1 cellular context compared by ENCODE assay signal in the genomic region with DNA sequence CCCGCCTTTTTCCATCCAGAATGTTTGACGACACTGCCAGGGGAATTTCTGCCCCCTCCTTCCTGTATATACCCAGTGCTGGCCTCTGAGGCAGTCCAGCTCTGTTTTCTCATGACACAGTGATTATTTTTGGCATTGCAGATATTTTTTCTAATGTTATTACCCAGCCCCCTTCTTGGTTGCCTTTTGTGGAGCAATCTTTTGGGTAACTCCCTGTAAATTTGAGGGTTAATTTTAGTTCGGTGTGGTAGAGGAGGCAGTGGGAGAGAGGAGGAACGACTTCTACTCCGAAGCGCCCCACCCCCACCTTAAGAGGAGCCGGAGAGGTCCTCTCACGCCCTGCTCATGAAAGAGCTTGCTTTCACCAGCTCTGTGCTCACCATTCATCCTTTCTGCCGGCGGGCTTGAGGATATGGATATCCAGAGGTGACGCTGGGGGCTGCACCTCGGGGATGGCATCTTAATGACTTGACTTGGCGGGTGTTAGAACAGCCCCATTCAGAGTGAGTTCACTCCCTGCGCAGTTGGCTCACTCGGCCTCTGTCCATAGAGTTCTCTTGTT.
TF ChIP-seq lines count a peak whose summit lies in the region.

No MANE protein-coding gene starts in this region.

TF ChIP-seq in SK-N-SH, 30 proteins besides CTCF, POLR2A, EP300 and RAD21:
- no peak for TF ChIP-seq RFX5 (IDR thresholded peaks at IDR 0.05; ENCODE audit: low read length)
- TF ChIP-seq, protein P1, sequence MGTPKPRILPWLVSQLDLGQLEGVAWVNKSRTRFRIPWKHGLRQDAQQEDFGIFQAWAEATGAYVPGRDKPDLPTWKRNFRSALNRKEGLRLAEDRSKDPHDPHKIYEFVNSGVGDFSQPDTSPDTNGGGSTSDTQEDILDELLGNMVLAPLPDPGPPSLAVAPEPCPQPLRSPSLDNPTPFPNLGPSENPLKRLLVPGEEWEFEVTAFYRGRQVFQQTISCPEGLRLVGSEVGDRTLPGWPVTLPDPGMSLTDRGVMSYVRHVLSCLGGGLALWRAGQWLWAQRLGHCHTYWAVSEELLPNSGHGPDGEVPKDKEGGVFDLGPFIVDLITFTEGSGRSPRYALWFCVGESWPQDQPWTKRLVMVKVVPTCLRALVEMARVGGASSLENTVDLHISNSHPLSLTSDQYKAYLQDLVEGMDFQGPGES (IDR thresholded peaks at IDR 0.05; ENCODE audit: low read depth, low read length) = no peak
- TF ChIP-seq EZH2phosphoT487 (IDR thresholded peaks at IDR 0.05; ENCODE audit: borderline replicate concordance, low read depth) = no peak
- TF ChIP-seq SIN3A (IDR thresholded peaks at IDR 0.05; ENCODE audit: borderline replicate concordance, low read depth, low read length) = no peak
- peak; percentile 7; the same call in 1 of the 2 replicates for TF ChIP-seq TEAD4 (IDR thresholded peaks at IDR 0.05; ENCODE audit: borderline replicate concordance, insufficient read depth)
- 0 out of 2 replicates have a peak, but pooled peaks have one; percentile 8 for TF ChIP-seq NFIC (IDR thresholded peaks at IDR 0.05; ENCODE audit: borderline replicate concordance)
- TF ChIP-seq, protein P2, sequence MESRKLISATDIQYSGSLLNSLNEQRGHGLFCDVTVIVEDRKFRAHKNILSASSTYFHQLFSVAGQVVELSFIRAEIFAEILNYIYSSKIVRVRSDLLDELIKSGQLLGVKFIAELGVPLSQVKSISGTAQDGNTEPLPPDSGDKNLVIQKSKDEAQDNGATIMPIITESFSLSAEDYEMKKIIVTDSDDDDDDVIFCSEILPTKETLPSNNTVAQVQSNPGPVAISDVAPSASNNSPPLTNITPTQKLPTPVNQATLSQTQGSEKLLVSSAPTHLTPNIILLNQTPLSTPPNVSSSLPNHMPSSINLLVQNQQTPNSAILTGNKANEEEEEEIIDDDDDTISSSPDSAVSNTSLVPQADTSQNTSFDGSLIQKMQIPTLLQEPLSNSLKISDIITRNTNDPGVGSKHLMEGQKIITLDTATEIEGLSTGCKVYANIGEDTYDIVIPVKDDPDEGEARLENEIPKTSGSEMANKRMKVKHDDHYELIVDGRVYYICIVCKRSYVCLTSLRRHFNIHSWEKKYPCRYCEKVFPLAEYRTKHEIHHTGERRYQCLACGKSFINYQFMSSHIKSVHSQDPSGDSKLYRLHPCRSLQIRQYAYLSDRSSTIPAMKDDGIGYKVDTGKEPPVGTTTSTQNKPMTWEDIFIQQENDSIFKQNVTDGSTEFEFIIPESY (IDR thresholded peaks at IDR 0.05; ENCODE audit: borderline replicate concordance, low read depth) = no peak
- TF ChIP-seq SMC3 (IDR thresholded peaks at IDR 0.05; ENCODE audit: low read depth, low read length) = no peak
- peak; percentile 32; the same call in 1 of the 2 replicates for TF ChIP-seq JUND (IDR thresholded peaks at IDR 0.05)
- peak; percentile 19; the same call in 1 of the 2 replicates for TF ChIP-seq FOSL2 (IDR thresholded peaks at IDR 0.05; ENCODE audit: borderline replicate concordance, low read depth)
- TF ChIP-seq NRF1 (IDR thresholded peaks at IDR 0.05; ENCODE audit: low read depth, low read length) = no peak
- TF ChIP-seq FOXM1 (IDR thresholded peaks at IDR 0.05; ENCODE audit: low read depth) = no peak
- TF ChIP-seq CHD2 (IDR thresholded peaks at IDR 0.05; ENCODE audit: low read length, partially characterized antibody) = peak; percentile 21
- TF ChIP-seq, protein P3, sequence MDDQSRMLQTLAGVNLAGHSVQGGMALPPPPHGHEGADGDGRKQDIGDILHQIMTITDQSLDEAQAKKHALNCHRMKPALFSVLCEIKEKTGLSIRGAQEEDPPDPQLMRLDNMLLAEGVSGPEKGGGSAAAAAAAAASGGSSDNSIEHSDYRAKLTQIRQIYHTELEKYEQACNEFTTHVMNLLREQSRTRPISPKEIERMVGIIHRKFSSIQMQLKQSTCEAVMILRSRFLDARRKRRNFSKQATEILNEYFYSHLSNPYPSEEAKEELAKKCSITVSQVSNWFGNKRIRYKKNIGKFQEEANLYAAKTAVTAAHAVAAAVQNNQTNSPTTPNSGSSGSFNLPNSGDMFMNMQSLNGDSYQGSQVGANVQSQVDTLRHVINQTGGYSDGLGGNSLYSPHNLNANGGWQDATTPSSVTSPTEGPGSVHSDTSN (IDR thresholded peaks at IDR 0.05) = peak; percentile 57
- TF ChIP-seq RCOR1 (IDR thresholded peaks at IDR 0.05; ENCODE audit: low read length) = no peak
- no peak for TF ChIP-seq TAF1 (IDR thresholded peaks at IDR 0.05; ENCODE audit: borderline replicate concordance, low read depth, low read length)
- no peak for TF ChIP-seq GABPA (IDR thresholded peaks at IDR 0.05; ENCODE audit: low read depth)
- TF ChIP-seq, protein P4, sequence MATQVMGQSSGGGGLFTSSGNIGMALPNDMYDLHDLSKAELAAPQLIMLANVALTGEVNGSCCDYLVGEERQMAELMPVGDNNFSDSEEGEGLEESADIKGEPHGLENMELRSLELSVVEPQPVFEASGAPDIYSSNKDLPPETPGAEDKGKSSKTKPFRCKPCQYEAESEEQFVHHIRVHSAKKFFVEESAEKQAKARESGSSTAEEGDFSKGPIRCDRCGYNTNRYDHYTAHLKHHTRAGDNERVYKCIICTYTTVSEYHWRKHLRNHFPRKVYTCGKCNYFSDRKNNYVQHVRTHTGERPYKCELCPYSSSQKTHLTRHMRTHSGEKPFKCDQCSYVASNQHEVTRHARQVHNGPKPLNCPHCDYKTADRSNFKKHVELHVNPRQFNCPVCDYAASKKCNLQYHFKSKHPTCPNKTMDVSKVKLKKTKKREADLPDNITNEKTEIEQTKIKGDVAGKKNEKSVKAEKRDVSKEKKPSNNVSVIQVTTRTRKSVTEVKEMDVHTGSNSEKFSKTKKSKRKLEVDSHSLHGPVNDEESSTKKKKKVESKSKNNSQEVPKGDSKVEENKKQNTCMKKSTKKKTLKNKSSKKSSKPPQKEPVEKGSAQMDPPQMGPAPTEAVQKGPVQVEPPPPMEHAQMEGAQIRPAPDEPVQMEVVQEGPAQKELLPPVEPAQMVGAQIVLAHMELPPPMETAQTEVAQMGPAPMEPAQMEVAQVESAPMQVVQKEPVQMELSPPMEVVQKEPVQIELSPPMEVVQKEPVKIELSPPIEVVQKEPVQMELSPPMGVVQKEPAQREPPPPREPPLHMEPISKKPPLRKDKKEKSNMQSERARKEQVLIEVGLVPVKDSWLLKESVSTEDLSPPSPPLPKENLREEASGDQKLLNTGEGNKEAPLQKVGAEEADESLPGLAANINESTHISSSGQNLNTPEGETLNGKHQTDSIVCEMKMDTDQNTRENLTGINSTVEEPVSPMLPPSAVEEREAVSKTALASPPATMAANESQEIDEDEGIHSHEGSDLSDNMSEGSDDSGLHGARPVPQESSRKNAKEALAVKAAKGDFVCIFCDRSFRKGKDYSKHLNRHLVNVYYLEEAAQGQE (IDR thresholded peaks at IDR 0.05; ENCODE audit: low read depth, low read length) = no peak
- TF ChIP-seq, protein P5, sequence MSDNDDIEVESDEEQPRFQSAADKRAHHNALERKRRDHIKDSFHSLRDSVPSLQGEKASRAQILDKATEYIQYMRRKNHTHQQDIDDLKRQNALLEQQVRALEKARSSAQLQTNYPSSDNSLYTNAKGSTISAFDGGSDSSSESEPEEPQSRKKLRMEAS (IDR thresholded peaks at IDR 0.05; ENCODE audit: low read depth) = no peak
- TF ChIP-seq TCF12 (IDR thresholded peaks at IDR 0.05) = peak; percentile 69; the same call in 1 of the 2 replicates
- peak; percentile 75; the same call in 1 of the 2 replicates for TF ChIP-seq MEF2A (IDR thresholded peaks at IDR 0.05; ENCODE audit: borderline replicate concordance, low read depth)
- no peak for TF ChIP-seq YY1 (IDR thresholded peaks at IDR 0.05; ENCODE audit: low read depth)
- TF ChIP-seq, protein P6, sequence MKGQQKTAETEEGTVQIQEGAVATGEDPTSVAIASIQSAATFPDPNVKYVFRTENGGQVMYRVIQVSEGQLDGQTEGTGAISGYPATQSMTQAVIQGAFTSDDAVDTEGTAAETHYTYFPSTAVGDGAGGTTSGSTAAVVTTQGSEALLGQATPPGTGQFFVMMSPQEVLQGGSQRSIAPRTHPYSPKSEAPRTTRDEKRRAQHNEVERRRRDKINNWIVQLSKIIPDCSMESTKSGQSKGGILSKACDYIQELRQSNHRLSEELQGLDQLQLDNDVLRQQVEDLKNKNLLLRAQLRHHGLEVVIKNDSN (IDR thresholded peaks at IDR 0.05; ENCODE audit: borderline replicate concordance, low read depth) = 0 out of 2 replicates have a peak, but pooled peaks have one; percentile 4
- no peak for TF ChIP-seq ELF1 (IDR thresholded peaks at IDR 0.05)
- no peak for TF ChIP-seq MXI1 (IDR thresholded peaks at IDR 0.05; ENCODE audit: low read depth, low read length)
- no peak for TF ChIP-seq POLR2AphosphoS5 (IDR thresholded peaks at IDR 0.05; ENCODE audit: low read depth, low read length)
- TF ChIP-seq GATA2 (CRISPR knock-in tag; IDR thresholded peaks at IDR 0.05) = no peak
- TF ChIP-seq FOXJ3 (CRISPR knock-in tag; IDR thresholded peaks at IDR 0.05) = no peak
- peak; percentile 33; the same call in 1 of the 2 replicates for TF ChIP-seq RXRA (IDR thresholded peaks at IDR 0.05; ENCODE audit: borderline replicate concordance, low read depth)
- TF ChIP-seq, protein P7, sequence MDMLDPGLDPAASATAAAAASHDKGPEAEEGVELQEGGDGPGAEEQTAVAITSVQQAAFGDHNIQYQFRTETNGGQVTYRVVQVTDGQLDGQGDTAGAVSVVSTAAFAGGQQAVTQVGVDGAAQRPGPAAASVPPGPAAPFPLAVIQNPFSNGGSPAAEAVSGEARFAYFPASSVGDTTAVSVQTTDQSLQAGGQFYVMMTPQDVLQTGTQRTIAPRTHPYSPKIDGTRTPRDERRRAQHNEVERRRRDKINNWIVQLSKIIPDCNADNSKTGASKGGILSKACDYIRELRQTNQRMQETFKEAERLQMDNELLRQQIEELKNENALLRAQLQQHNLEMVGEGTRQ (IDR thresholded peaks at IDR 0.05; ENCODE audit: borderline replicate concordance, low read depth, low read length) = no peak
